ENCODE assay signal across 26 cellular contexts in genomic region chr4:56626420-56626819, GRCh38. TPM values are rescaled to one million over a fixed set of nuclear protein-coding genes. Genes with fewer than 3 reads are reported as not detected.
"Had no signal": no experiment of that assay in that cellular context is flagged by ENCODE, and none has a peak within 500 bp of the region (broad histone marks: within the 10 kb centered on the region; RNA-seq: fewer than 3 reads in every experiment).

No MANE protein-coding gene starts in this region.

- H3K27me3 ChIP-seq: brain microvascular endothelial cell, MG63 had no signal

- H3K27ac ChIP-seq: brain microvascular endothelial cell, KMS-11 had no signal

- DNase-seq: activated CD4-positive, alpha-beta T cell treated with anti-CD3 and anti-CD28 coated beads, Interleukin-2, amount 10 ng/mL, durations not matched to agents 7 days and 5 days; activated CD4-positive, CD25-positive, alpha-beta regulatory T cell treated with anti-CD3 and anti-CD28 coated beads, Interleukin-2, amount 50 U/mL, for 72 hours; activated CD8-positive, alpha-beta T cell treated with anti-CD3 and anti-CD28 coated beads for 36 hours; activated effector memory CD4-positive, alpha-beta T cell treated with anti-CD3 and anti-CD28 coated beads, Interleukin-2, amount 50 U/mL, for 16 hours; activated T-cell treated with anti-CD3 and anti-CD28 coated beads, Interleukin-2, amount 50 U/mL, for 24 hours; brain microvascular endothelial cell; cerebellar nuclear complex; MG63; MV-4-11; NCI-H1092 treated with DMSO at 0.1 percent for 48 hours; NCI-H1417 treated with DMSO at 0.1 percent for 48 hours; NCI-H1694; NCI-H2029; NCI-H2107; NCI-H2171 treated with DMSO at 0.1 percent for 48 hours; NCI-H345; NCI-H510A; NCI-H526 treated with DMSO at 0.1 percent for 48 hours; SHP77 treated with DMSO at 0.1 percent for 48 hours had no signal

- H3K4me3 ChIP-seq: MG63 had no signal

- H3K27me3 Mint-ChIP-seq: activated CD4-positive, alpha-beta T cell treated with anti-CD3 and anti-CD28 coated beads, Interleukin-2, amount 10 ng/mL, durations not matched to agents 7 days and 5 days; activated T-cell treated with anti-CD3 and anti-CD28 coated beads, Interleukin-2, amount 50 U/mL, for 24 hours had no signal

- H3K27ac Mint-ChIP-seq: activated CD4-positive, alpha-beta T cell treated with anti-CD3 and anti-CD28 coated beads, Interleukin-2, amount 10 ng/mL, durations not matched to agents 7 days and 5 days; activated CD8-positive, alpha-beta T cell treated with anti-CD3 and anti-CD28 coated beads for 36 hours; activated naive CD4-positive, alpha-beta T cell treated with anti-CD3 and anti-CD28 coated beads, Interleukin-2, amount 50 U/mL, for 72 hours; activated T-cell treated with anti-CD3 and anti-CD28 coated beads, Interleukin-2, amount 50 U/mL, for 24 hours; activated T-helper 1 cell treated with anti-CD3 and anti-CD28 coated beads, Interleukin-12 subunit alpha, Interleukin-12 subunit beta, Interleukin-2, Interleukin-4 antibody, amounts not matched to agents 30 ng/mL and 10 ng/mL and 1 ng/mL, durations not matched to agents 14 hours and 24 hours and 36 hours; WTC11 had no signal

- H3K4me3 Mint-ChIP-seq: activated CD4-positive, alpha-beta T cell treated with anti-CD3 and anti-CD28 coated beads, Interleukin-2, amount 10 ng/mL, durations not matched to agents 7 days and 5 days; activated CD8-positive, alpha-beta T cell treated with anti-CD3 and anti-CD28 coated beads for 36 hours; activated T-cell treated with anti-CD3 and anti-CD28 coated beads, Interleukin-2, amount 50 U/mL, for 24 hours; activated T-helper 1 cell treated with anti-CD3 and anti-CD28 coated beads, Interleukin-12 subunit alpha, Interleukin-12 subunit beta, Interleukin-2, Interleukin-4 antibody, amounts not matched to agents 30 ng/mL and 10 ng/mL and 1 ng/mL, durations not matched to agents 14 hours and 24 hours and 36 hours; T-helper 1 cell treated with Interleukin-12 subunit alpha and Interleukin-12 subunit beta and Interleukin-4 antibody, amounts not matched to agents 30 μg/mL and 1 μg/mL, for 36 hours; WTC11 had no signal

- H3K36me3 ChIP-seq: brain microvascular endothelial cell, MG63 had no signal

- ATAC-seq: activated CD8-positive, alpha-beta T cell treated with anti-CD3 and anti-CD28 coated beads for 36 hours; activated naive CD4-positive, alpha-beta T cell treated with anti-CD3 and anti-CD28 coated beads, Interleukin-2, amount 50 U/mL, for 72 hours; PC-3; WTC11 had no signal

- H3K4me1 Mint-ChIP-seq: activated CD4-positive, alpha-beta T cell treated with anti-CD3 and anti-CD28 coated beads, Interleukin-2, amount 10 ng/mL, durations not matched to agents 7 days and 5 days; WTC11 had no signal

RNA-seq across cellular contexts. Expression of gene HOPX, which starts 54.7 kb away (rescaled TPM):
- total RNA-seq: SK-MEL-5 had no signal
